Comparison of ENCODE assay signal across 1 cellular context in genomic region chr17:49361902-49362722, GRCh38.
TF ChIP-seq lines count a peak whose summit lies in the region.

Gene ZNF652, minus strand, starts transcription at chr17:49362250. Its CDS starts 44,525 bp downstream, at chr17:49317725.

TF ChIP-seq in K562, 482 proteins besides CTCF, POLR2A, EP300 and RAD21 (continued from another document and continues in another):
- TF ChIP-seq, protein P1, sequence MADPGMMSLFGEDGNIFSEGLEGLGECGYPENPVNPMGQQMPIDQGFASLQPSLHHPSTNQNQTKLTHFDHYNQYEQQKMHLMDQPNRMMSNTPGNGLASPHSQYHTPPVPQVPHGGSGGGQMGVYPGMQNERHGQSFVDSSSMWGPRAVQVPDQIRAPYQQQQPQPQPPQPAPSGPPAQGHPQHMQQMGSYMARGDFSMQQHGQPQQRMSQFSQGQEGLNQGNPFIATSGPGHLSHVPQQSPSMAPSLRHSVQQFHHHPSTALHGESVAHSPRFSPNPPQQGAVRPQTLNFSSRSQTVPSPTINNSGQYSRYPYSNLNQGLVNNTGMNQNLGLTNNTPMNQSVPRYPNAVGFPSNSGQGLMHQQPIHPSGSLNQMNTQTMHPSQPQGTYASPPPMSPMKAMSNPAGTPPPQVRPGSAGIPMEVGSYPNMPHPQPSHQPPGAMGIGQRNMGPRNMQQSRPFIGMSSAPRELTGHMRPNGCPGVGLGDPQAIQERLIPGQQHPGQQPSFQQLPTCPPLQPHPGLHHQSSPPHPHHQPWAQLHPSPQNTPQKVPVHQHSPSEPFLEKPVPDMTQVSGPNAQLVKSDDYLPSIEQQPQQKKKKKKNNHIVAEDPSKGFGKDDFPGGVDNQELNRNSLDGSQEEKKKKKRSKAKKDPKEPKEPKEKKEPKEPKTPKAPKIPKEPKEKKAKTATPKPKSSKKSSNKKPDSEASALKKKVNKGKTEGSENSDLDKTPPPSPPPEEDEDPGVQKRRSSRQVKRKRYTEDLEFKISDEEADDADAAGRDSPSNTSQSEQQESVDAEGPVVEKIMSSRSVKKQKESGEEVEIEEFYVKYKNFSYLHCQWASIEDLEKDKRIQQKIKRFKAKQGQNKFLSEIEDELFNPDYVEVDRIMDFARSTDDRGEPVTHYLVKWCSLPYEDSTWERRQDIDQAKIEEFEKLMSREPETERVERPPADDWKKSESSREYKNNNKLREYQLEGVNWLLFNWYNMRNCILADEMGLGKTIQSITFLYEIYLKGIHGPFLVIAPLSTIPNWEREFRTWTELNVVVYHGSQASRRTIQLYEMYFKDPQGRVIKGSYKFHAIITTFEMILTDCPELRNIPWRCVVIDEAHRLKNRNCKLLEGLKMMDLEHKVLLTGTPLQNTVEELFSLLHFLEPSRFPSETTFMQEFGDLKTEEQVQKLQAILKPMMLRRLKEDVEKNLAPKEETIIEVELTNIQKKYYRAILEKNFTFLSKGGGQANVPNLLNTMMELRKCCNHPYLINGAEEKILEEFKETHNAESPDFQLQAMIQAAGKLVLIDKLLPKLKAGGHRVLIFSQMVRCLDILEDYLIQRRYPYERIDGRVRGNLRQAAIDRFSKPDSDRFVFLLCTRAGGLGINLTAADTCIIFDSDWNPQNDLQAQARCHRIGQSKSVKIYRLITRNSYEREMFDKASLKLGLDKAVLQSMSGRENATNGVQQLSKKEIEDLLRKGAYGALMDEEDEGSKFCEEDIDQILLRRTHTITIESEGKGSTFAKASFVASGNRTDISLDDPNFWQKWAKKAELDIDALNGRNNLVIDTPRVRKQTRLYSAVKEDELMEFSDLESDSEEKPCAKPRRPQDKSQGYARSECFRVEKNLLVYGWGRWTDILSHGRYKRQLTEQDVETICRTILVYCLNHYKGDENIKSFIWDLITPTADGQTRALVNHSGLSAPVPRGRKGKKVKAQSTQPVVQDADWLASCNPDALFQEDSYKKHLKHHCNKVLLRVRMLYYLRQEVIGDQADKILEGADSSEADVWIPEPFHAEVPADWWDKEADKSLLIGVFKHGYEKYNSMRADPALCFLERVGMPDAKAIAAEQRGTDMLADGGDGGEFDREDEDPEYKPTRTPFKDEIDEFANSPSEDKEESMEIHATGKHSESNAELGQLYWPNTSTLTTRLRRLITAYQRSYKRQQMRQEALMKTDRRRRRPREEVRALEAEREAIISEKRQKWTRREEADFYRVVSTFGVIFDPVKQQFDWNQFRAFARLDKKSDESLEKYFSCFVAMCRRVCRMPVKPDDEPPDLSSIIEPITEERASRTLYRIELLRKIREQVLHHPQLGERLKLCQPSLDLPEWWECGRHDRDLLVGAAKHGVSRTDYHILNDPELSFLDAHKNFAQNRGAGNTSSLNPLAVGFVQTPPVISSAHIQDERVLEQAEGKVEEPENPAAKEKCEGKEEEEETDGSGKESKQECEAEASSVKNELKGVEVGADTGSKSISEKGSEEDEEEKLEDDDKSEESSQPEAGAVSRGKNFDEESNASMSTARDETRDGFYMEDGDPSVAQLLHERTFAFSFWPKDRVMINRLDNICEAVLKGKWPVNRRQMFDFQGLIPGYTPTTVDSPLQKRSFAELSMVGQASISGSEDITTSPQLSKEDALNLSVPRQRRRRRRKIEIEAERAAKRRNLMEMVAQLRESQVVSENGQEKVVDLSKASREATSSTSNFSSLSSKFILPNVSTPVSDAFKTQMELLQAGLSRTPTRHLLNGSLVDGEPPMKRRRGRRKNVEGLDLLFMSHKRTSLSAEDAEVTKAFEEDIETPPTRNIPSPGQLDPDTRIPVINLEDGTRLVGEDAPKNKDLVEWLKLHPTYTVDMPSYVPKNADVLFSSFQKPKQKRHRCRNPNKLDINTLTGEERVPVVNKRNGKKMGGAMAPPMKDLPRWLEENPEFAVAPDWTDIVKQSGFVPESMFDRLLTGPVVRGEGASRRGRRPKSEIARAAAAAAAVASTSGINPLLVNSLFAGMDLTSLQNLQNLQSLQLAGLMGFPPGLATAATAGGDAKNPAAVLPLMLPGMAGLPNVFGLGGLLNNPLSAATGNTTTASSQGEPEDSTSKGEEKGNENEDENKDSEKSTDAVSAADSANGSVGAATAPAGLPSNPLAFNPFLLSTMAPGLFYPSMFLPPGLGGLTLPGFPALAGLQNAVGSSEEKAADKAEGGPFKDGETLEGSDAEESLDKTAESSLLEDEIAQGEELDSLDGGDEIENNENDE (IDR thresholded peaks at IDR 0.05; ENCODE audit: low read depth, low read length) = no peak
- TF ChIP-seq LCOR (CRISPR knock-in tag; IDR thresholded peaks at IDR 0.05) (0 out of 2 replicates have a peak, but pooled peaks have one; percentile 74), DPF2 (IDR thresholded peaks at IDR 0.05) (peak; percentile 57; the same call in 1 of the 2 replicates), IFI16 (CRISPR knock-in tag; IDR thresholded peaks at IDR 0.05) (no peak), ARID1B (IDR thresholded peaks at IDR 0.05) (peak; percentile 32), VEZF1 (CRISPR knock-in tag; IDR thresholded peaks at IDR 0.05) (peak; percentile 100), SUPT5H (IDR thresholded peaks at IDR 0.05) (peak; percentile 56), ZNF507 (tag; conservative IDR thresholded peaks at IDR 0.05) (no peak), ZC3H4 (CRISPR knock-in tag; IDR thresholded peaks at IDR 0.05; ENCODE audit: borderline replicate concordance) (0 out of 2 replicates have a peak, but pooled peaks have one; percentile 34), HDAC2 (IDR thresholded peaks at IDR 0.05) (0 out of 2 replicates have a peak, but pooled peaks have one; percentile 37), MTA1 (IDR thresholded peaks at IDR 0.05; ENCODE audit: borderline replicate concordance) (peak; percentile 61; the same call in 1 of the 2 replicates), TAF1 (IDR thresholded peaks at IDR 0.05; ENCODE audit: control insufficient read depth, extremely low read depth, insufficient read depth, low read length, severe bottlenecking) (peak; percentile 60), NRF1 (conservative IDR thresholded peaks at IDR 0.05 in 1 of 2, IDR thresholded peaks at IDR 0.05 in 1 of 2) (peak; percentile 99), CREB1 (IDR thresholded peaks at IDR 0.05) (peak; percentile 36; the same call in 1 of the 2 replicates), CREB1 (CRISPR knock-in tag; IDR thresholded peaks at IDR 0.05) (peak; percentile 44; the same call in 1 of the 2 replicates), GTF2B (IDR thresholded peaks at IDR 0.05; ENCODE audit: extremely low read depth, insufficient read length) (no peak), CCNT2 (IDR thresholded peaks at IDR 0.05; ENCODE audit: borderline replicate concordance, extremely low read depth, insufficient read length, low read depth, low read length) (peak; percentile 27), AFF4 (CRISPR knock-in tag; IDR thresholded peaks at IDR 0.05) (0 out of 2 replicates have a peak, but pooled peaks have one; percentile 75), SMAD3 (CRISPR knock-in tag; conservative IDR thresholded peaks at IDR 0.05) (no peak), ARID3B (CRISPR knock-in tag; IDR thresholded peaks at IDR 0.05; ENCODE audit: borderline replicate concordance) (no peak)
- TF ChIP-seq, protein P2, sequence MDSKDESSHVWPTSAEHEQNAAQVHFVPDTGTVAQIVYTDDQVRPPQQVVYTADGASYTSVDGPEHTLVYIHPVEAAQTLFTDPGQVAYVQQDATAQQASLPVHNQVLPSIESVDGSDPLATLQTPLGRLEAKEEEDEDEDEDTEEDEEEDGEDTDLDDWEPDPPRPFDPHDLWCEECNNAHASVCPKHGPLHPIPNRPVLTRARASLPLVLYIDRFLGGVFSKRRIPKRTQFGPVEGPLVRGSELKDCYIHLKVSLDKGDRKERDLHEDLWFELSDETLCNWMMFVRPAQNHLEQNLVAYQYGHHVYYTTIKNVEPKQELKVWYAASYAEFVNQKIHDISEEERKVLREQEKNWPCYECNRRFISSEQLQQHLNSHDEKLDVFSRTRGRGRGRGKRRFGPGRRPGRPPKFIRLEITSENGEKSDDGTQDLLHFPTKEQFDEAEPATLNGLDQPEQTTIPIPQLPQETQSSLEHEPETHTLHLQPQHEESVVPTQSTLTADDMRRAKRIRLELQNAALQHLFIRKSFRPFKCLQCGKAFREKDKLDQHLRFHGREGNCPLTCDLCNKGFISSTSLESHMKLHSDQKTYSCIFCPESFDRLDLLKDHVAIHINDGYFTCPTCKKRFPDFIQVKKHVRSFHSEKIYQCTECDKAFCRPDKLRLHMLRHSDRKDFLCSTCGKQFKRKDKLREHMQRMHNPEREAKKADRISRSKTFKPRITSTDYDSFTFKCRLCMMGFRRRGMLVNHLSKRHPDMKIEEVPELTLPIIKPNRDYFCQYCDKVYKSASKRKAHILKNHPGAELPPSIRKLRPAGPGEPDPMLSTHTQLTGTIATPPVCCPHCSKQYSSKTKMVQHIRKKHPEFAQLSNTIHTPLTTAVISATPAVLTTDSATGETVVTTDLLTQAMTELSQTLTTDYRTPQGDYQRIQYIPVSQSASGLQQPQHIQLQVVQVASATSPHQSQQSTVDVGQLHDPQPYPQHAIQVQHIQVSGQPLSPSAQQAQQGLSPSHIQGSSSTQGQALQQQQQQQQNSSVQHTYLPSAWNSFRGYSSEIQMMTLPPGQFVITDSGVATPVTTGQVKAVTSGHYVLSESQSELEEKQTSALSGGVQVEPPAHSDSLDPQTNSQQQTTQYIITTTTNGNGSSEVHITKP (IDR thresholded peaks at IDR 0.05; ENCODE audit: partially characterized antibody) = peak; percentile 68
- TF ChIP-seq, protein P3, sequence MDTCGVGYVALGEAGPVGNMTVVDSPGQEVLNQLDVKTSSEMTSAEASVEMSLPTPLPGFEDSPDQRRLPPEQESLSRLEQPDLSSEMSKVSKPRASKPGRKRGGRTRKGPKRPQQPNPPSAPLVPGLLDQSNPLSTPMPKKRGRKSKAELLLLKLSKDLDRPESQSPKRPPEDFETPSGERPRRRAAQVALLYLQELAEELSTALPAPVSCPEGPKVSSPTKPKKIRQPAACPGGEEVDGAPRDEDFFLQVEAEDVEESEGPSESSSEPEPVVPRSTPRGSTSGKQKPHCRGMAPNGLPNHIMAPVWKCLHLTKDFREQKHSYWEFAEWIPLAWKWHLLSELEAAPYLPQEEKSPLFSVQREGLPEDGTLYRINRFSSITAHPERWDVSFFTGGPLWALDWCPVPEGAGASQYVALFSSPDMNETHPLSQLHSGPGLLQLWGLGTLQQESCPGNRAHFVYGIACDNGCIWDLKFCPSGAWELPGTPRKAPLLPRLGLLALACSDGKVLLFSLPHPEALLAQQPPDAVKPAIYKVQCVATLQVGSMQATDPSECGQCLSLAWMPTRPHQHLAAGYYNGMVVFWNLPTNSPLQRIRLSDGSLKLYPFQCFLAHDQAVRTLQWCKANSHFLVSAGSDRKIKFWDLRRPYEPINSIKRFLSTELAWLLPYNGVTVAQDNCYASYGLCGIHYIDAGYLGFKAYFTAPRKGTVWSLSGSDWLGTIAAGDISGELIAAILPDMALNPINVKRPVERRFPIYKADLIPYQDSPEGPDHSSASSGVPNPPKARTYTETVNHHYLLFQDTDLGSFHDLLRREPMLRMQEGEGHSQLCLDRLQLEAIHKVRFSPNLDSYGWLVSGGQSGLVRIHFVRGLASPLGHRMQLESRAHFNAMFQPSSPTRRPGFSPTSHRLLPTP (IDR thresholded peaks at IDR 0.05; ENCODE audit: borderline replicate concordance, extremely low read depth, insufficient read length) = no peak
- TF ChIP-seq, protein P4, sequence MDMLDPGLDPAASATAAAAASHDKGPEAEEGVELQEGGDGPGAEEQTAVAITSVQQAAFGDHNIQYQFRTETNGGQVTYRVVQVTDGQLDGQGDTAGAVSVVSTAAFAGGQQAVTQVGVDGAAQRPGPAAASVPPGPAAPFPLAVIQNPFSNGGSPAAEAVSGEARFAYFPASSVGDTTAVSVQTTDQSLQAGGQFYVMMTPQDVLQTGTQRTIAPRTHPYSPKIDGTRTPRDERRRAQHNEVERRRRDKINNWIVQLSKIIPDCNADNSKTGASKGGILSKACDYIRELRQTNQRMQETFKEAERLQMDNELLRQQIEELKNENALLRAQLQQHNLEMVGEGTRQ (CRISPR knock-in tag; IDR thresholded peaks at IDR 0.05) = no peak
